In genomic region chr7:17618652-17618974, GRCh38 we compare ENCODE assay signal across 21 cellular contexts.
DNase-seq lines count a peak whose midpoint lies in the region; ATAC-seq and TF ChIP-seq lines count a peak whose summit lies in the region.
"Had no signal": no experiment of that assay in that cellular context is flagged by ENCODE, and none has a peak within 500 bp of the region (broad histone marks: within the 10 kb centered on the region; RNA-seq: fewer than 3 reads in every experiment).

No MANE protein-coding gene starts in this region.

- no peak for TF ChIP-seq CTCF in mucosa of descending colon (IDR thresholded peaks at IDR 0.05)

- H3K4me3 ChIP-seq in endocrine pancreas (ENCODE audit: control insufficient read depth, insufficient read depth, low read length): peak overlapping the region; percentile 82
- H3K4me3 ChIP-seq in mucosa of descending colon: no peak overlapping the region
- H3K4me3 ChIP-seq: BLaER1 treated with 17β-estradiol and CSF1 and Interleukin-3, amounts not matched to agents 10 nM and 100 nM; GM23248; tibial artery had no signal

- H3K9me3 ChIP-seq in endocrine pancreas (ENCODE audit: control insufficient read depth, low read length) (no peaks in the 10 kb centered on the region), mucosa of descending colon (no peaks in the 10 kb centered on the region)
- H3K9me3 ChIP-seq: tibial artery had no signal

- H3K4me1 ChIP-seq in endocrine pancreas (ENCODE audit: control insufficient read depth, insufficient read depth, low read length) (no peaks in the 10 kb centered on the region), mucosa of descending colon (ENCODE audit: low read depth) (no peaks in the 10 kb centered on the region)

- H3K36me3 ChIP-seq in endocrine pancreas (ENCODE audit: control insufficient read depth, insufficient read depth, low read length): no peaks in the 10 kb centered on the region
- H3K36me3 ChIP-seq in mucosa of descending colon (ENCODE audit: low read depth): no peaks in the 10 kb centered on the region
- H3K36me3 ChIP-seq: BLaER1 treated with 17β-estradiol and CSF1 and Interleukin-3, amounts not matched to agents 10 nM and 100 nM; tibial artery; WERI-Rb-1 had no signal

- intact Hi-C loops in mucosa of descending colon (cut with DNase I, micrococcal nuclease): no loop called here

- ATAC-seq in mucosa of descending colon: peak; percentile 76

- no peak overlapping the region for H3K9ac ChIP-seq in endocrine pancreas (ENCODE audit: control insufficient read depth, insufficient read depth, low read length)
- H3K9ac ChIP-seq: BLaER1 treated with 17β-estradiol and CSF1 and Interleukin-3, amounts not matched to agents 10 nM and 100 nM; GM23248 had no signal

- peak; percentile 45 for DNase-seq in NCI-H146 treated with DMSO at 0.1 percent for 48 hours (lab: John Stamatoyannopoulos, UW; ENCODE audit: unreplicated experiment)
- no peak for DNase-seq in mucosa of descending colon
- DNase-seq in NCI-H748 treated with DMSO at 0.1 percent for 48 hours (lab: John Stamatoyannopoulos, UW): no peak
- no peak for DNase-seq in NCI-H2107 treated with DMSO at 0.1 percent for 48 hours (lab: John Stamatoyannopoulos, UW; ENCODE audit: unreplicated experiment)
- no peak for DNase-seq in DMS79 treated with DMSO at 0.1 percent for 48 hours (lab: John Stamatoyannopoulos, UW)
- no peak for DNase-seq in foreskin melanocyte
- DNase-seq: activated CD4-positive, alpha-beta T cell treated with anti-CD3 and anti-CD28 coated beads for 4 hours; amygdala; DMS79; GF-D8; GM23248; hippocampal formation; NCI-H1048; NCI-H1930; NCI-H524; retina; SW 1271; tibial artery; WERI-Rb-1 had no signal

- no peaks in the 10 kb centered on the region for H3K27me3 ChIP-seq in endocrine pancreas (ENCODE audit: control insufficient read depth, insufficient read depth, low read length)
- H3K27me3 ChIP-seq: BLaER1 treated with 17β-estradiol and CSF1 and Interleukin-3, amounts not matched to agents 10 nM and 100 nM; tibial artery had no signal
